1 cellular context compared by ENCODE assay signal in the genomic region with DNA sequence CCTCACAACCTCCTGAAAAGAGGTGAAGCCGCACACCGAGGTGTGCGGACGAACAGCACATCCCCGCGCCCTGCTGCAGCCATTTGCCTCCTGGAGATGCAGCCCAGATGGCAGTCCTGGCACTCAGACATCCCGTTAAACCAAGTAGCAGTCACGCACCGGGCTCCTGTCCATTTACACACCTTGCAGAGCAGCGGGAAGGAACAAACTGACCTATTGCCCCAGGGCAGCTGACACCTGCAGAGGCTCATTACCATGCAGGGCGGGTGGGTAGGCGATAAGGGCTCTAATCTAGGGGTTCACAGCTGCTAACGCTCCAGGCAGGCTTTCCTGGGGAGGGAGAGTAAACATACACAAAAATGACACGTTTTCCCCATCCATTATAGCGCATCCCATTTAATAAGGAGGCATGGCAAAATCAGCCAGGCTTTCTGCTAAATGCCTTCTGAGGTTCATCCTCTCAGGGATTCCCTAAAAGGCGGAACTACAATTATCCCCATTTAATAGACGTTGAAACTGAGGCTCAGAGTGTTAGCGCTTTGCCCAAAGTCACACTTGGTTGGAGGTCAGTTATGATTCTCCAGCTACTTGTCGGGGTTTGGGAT.
A peak's percentile ranks its signal among the peaks of the same experiment; 100 is the strongest.
TF ChIP-seq lines count a peak whose summit lies in the region.

No MANE protein-coding gene starts in this region.

TF ChIP-seq in K562, 482 proteins besides CTCF, POLR2A, EP300 and RAD21 (continued from another document and continues in another):
- peak; percentile 44; the same call in 1 of the 2 replicates for TF ChIP-seq CHCHD3 (CRISPR knock-in tag; IDR thresholded peaks at IDR 0.05)
- no peak for TF ChIP-seq NFE2L1 (tag; IDR thresholded peaks at IDR 0.05; ENCODE audit: borderline replicate concordance, low read depth)
- TF ChIP-seq CBX3 (IDR thresholded peaks at IDR 0.05; ENCODE audit: borderline replicate concordance in 1 of 2, low read length in 2 of 2), result peak in 1 of 2 experiments; percentile 89; a peak in 2 of 3 replicates
- peak; percentile 79; the same call in 1 of the 2 replicates for TF ChIP-seq NR1H2 (CRISPR knock-in tag; IDR thresholded peaks at IDR 0.05)
- peak in 1 of 2 experiments; percentile 82; a peak in 1 of 4 replicates for TF ChIP-seq SIN3A (IDR thresholded peaks at IDR 0.05; ENCODE audit: borderline replicate concordance in 2 of 2, control insufficient read depth in 1 of 2, low read depth in 2 of 2, low read length in 2 of 2)
- 0 out of 2 replicates have a peak, but pooled peaks have one; percentile 38 for TF ChIP-seq CBFB (CRISPR knock-in tag; IDR thresholded peaks at IDR 0.05)
- TF ChIP-seq GATA2 (CRISPR knock-in tag; IDR thresholded peaks at IDR 0.05), result peak; percentile 86
- TF ChIP-seq SMARCA4 (IDR thresholded peaks at IDR 0.05), result peak; percentile 81
- peak; percentile 82; the same call in 1 of the 2 replicates for TF ChIP-seq CTBP1 (IDR thresholded peaks at IDR 0.05; ENCODE audit: borderline replicate concordance)
- TF ChIP-seq CC2D1A (IDR thresholded peaks at IDR 0.05), result peak; percentile 61; the same call in 1 of the 2 replicates
- TF ChIP-seq ZNF589 (CRISPR knock-in tag; IDR thresholded peaks at IDR 0.05; ENCODE audit: low read depth), result peak; percentile 97
- peak; percentile 99 for TF ChIP-seq RBM25 (IDR thresholded peaks at IDR 0.05; ENCODE audit: low read depth, low read length, severe bottlenecking)
- TF ChIP-seq HDAC3 (IDR thresholded peaks at IDR 0.05; ENCODE audit: borderline replicate concordance, partially characterized antibody), result peak; percentile 87
- no peak for TF ChIP-seq CREBBP (IDR thresholded peaks at IDR 0.05; ENCODE audit: low read depth, low read length)
- TF ChIP-seq POLR2AphosphoS5 (IDR thresholded peaks at IDR 0.05; ENCODE audit: control insufficient read depth, insufficient read depth, low read depth, low read length), result peak; percentile 97
- TF ChIP-seq, protein P1, sequence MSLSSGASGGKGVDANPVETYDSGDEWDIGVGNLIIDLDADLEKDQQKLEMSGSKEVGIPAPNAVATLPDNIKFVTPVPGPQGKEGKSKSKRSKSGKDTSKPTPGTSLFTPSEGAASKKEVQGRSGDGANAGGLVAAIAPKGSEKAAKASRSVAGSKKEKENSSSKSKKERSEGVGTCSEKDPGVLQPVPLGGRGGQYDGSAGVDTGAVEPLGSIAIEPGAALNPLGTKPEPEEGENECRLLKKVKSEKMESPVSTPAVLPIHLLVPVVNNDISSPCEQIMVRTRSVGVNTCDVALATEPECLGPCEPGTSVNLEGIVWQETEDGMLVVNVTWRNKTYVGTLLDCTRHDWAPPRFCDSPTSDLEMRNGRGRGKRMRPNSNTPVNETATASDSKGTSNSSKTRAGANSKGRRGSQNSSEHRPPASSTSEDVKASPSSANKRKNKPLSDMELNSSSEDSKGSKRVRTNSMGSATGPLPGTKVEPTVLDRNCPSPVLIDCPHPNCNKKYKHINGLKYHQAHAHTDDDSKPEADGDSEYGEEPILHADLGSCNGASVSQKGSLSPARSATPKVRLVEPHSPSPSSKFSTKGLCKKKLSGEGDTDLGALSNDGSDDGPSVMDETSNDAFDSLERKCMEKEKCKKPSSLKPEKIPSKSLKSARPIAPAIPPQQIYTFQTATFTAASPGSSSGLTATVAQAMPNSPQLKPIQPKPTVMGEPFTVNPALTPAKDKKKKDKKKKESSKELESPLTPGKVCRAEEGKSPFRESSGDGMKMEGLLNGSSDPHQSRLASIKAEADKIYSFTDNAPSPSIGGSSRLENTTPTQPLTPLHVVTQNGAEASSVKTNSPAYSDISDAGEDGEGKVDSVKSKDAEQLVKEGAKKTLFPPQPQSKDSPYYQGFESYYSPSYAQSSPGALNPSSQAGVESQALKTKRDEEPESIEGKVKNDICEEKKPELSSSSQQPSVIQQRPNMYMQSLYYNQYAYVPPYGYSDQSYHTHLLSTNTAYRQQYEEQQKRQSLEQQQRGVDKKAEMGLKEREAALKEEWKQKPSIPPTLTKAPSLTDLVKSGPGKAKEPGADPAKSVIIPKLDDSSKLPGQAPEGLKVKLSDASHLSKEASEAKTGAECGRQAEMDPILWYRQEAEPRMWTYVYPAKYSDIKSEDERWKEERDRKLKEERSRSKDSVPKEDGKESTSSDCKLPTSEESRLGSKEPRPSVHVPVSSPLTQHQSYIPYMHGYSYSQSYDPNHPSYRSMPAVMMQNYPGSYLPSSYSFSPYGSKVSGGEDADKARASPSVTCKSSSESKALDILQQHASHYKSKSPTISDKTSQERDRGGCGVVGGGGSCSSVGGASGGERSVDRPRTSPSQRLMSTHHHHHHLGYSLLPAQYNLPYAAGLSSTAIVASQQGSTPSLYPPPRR (CRISPR knock-in tag; IDR thresholded peaks at IDR 0.05; ENCODE audit: borderline replicate concordance), result 0 out of 2 replicates have a peak, but pooled peaks have one; percentile 84
- TF ChIP-seq, protein P2, sequence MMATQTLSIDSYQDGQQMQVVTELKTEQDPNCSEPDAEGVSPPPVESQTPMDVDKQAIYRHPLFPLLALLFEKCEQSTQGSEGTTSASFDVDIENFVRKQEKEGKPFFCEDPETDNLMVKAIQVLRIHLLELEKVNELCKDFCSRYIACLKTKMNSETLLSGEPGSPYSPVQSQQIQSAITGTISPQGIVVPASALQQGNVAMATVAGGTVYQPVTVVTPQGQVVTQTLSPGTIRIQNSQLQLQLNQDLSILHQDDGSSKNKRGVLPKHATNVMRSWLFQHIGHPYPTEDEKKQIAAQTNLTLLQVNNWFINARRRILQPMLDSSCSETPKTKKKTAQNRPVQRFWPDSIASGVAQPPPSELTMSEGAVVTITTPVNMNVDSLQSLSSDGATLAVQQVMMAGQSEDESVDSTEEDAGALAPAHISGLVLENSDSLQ (IDR thresholded peaks at IDR 0.05), result peak; percentile 33; the same call in 1 of the 2 replicates
- TF ChIP-seq KDM5B (IDR thresholded peaks at IDR 0.05; ENCODE audit: insufficient replicate concordance, low read depth, low read length), result peak; percentile 39
- peak; percentile 79; the same call in 1 of the 2 replicates for TF ChIP-seq ETV5 (CRISPR knock-in tag; IDR thresholded peaks at IDR 0.05; ENCODE audit: low read depth)
- peak; percentile 89 for TF ChIP-seq PML (IDR thresholded peaks at IDR 0.05; ENCODE audit: low read length)
- TF ChIP-seq, protein P3, sequence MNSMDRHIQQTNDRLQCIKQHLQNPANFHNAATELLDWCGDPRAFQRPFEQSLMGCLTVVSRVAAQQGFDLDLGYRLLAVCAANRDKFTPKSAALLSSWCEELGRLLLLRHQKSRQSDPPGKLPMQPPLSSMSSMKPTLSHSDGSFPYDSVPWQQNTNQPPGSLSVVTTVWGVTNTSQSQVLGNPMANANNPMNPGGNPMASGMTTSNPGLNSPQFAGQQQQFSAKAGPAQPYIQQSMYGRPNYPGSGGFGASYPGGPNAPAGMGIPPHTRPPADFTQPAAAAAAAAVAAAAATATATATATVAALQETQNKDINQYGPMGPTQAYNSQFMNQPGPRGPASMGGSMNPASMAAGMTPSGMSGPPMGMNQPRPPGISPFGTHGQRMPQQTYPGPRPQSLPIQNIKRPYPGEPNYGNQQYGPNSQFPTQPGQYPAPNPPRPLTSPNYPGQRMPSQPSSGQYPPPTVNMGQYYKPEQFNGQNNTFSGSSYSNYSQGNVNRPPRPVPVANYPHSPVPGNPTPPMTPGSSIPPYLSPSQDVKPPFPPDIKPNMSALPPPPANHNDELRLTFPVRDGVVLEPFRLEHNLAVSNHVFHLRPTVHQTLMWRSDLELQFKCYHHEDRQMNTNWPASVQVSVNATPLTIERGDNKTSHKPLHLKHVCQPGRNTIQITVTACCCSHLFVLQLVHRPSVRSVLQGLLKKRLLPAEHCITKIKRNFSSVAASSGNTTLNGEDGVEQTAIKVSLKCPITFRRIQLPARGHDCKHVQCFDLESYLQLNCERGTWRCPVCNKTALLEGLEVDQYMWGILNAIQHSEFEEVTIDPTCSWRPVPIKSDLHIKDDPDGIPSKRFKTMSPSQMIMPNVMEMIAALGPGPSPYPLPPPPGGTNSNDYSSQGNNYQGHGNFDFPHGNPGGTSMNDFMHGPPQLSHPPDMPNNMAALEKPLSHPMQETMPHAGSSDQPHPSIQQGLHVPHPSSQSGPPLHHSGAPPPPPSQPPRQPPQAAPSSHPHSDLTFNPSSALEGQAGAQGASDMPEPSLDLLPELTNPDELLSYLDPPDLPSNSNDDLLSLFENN (IDR thresholded peaks at IDR 0.05; ENCODE audit: low read depth in 2 of 2, low read length in 2 of 2), result peak in 1 of 2 experiments; percentile 79; a peak in 1 of 4 replicates
- TF ChIP-seq MAZ (CRISPR knock-in tag; conservative IDR thresholded peaks at IDR 0.05 in 1 of 2, IDR thresholded peaks at IDR 0.05 in 1 of 2), result no peak; a peak in 1 of 4 replicates
- TF ChIP-seq HDAC1 (IDR thresholded peaks at IDR 0.05), result peak; percentile 60 to 87; a peak in 2 of 4 replicates
- TF ChIP-seq TOE1 (IDR thresholded peaks at IDR 0.05; ENCODE audit: borderline replicate concordance), result peak; percentile 61; the same call in 1 of the 2 replicates
- TF ChIP-seq TOE1 (CRISPR knock-in tag; IDR thresholded peaks at IDR 0.05; ENCODE audit: borderline replicate concordance, low read depth), result no peak
- peak; percentile 71 for TF ChIP-seq MECOM (CRISPR knock-in tag; IDR thresholded peaks at IDR 0.05)
- peak; percentile 63; the same call in 1 of the 2 replicates for TF ChIP-seq MBD2 (IDR thresholded peaks at IDR 0.05; ENCODE audit: borderline replicate concordance, low read depth)
- TF ChIP-seq, protein P4, sequence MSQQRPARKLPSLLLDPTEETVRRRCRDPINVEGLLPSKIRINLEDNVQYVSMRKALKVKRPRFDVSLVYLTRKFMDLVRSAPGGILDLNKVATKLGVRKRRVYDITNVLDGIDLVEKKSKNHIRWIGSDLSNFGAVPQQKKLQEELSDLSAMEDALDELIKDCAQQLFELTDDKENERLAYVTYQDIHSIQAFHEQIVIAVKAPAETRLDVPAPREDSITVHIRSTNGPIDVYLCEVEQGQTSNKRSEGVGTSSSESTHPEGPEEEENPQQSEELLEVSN (IDR thresholded peaks at IDR 0.05; ENCODE audit: borderline replicate concordance in 1 of 2, extremely low read depth in 1 of 2, insufficient read depth in 1 of 2, insufficient read length in 1 of 2, low read depth in 1 of 2, low read length in 1 of 2, poor library complexity in 1 of 2, severe bottlenecking in 1 of 2), result peak; percentile 7 to 28
- TF ChIP-seq DACH1 (IDR thresholded peaks at IDR 0.05; ENCODE audit: partially characterized antibody), result peak; percentile 87
- 0 out of 2 replicates have a peak, but pooled peaks have one; percentile 35 for TF ChIP-seq MTA3 (IDR thresholded peaks at IDR 0.05; ENCODE audit: borderline replicate concordance)
- TF ChIP-seq MTA1 (IDR thresholded peaks at IDR 0.05; ENCODE audit: borderline replicate concordance), result 0 out of 2 replicates have a peak, but pooled peaks have one; percentile 55
- TF ChIP-seq, protein P5, sequence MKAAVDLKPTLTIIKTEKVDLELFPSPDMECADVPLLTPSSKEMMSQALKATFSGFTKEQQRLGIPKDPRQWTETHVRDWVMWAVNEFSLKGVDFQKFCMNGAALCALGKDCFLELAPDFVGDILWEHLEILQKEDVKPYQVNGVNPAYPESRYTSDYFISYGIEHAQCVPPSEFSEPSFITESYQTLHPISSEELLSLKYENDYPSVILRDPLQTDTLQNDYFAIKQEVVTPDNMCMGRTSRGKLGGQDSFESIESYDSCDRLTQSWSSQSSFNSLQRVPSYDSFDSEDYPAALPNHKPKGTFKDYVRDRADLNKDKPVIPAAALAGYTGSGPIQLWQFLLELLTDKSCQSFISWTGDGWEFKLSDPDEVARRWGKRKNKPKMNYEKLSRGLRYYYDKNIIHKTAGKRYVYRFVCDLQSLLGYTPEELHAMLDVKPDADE (conservative IDR thresholded peaks at IDR 0.05; ENCODE audit: control insufficient read depth, low read depth, low read length), result peak; percentile 66; the same call in 1 of the 2 replicates
- peak; percentile 75 for TF ChIP-seq ZNF766 (CRISPR knock-in tag; conservative IDR thresholded peaks at IDR 0.05)
- TF ChIP-seq ZBTB7A (IDR thresholded peaks at IDR 0.05; ENCODE audit: borderline replicate concordance, control insufficient read depth, low read depth, low read length), result no peak
